2 cellular contexts compared by ENCODE assay signal in genomic region chr14:26939756-26940155, GRCh38.
TF ChIP-seq lines count a peak whose summit lies in the region.

No MANE protein-coding gene starts in this region.

TF ChIP-seq in GM23338, 12 proteins besides CTCF, POLR2A, EP300 and RAD21 (continued from another document):
- TF ChIP-seq, protein P1, sequence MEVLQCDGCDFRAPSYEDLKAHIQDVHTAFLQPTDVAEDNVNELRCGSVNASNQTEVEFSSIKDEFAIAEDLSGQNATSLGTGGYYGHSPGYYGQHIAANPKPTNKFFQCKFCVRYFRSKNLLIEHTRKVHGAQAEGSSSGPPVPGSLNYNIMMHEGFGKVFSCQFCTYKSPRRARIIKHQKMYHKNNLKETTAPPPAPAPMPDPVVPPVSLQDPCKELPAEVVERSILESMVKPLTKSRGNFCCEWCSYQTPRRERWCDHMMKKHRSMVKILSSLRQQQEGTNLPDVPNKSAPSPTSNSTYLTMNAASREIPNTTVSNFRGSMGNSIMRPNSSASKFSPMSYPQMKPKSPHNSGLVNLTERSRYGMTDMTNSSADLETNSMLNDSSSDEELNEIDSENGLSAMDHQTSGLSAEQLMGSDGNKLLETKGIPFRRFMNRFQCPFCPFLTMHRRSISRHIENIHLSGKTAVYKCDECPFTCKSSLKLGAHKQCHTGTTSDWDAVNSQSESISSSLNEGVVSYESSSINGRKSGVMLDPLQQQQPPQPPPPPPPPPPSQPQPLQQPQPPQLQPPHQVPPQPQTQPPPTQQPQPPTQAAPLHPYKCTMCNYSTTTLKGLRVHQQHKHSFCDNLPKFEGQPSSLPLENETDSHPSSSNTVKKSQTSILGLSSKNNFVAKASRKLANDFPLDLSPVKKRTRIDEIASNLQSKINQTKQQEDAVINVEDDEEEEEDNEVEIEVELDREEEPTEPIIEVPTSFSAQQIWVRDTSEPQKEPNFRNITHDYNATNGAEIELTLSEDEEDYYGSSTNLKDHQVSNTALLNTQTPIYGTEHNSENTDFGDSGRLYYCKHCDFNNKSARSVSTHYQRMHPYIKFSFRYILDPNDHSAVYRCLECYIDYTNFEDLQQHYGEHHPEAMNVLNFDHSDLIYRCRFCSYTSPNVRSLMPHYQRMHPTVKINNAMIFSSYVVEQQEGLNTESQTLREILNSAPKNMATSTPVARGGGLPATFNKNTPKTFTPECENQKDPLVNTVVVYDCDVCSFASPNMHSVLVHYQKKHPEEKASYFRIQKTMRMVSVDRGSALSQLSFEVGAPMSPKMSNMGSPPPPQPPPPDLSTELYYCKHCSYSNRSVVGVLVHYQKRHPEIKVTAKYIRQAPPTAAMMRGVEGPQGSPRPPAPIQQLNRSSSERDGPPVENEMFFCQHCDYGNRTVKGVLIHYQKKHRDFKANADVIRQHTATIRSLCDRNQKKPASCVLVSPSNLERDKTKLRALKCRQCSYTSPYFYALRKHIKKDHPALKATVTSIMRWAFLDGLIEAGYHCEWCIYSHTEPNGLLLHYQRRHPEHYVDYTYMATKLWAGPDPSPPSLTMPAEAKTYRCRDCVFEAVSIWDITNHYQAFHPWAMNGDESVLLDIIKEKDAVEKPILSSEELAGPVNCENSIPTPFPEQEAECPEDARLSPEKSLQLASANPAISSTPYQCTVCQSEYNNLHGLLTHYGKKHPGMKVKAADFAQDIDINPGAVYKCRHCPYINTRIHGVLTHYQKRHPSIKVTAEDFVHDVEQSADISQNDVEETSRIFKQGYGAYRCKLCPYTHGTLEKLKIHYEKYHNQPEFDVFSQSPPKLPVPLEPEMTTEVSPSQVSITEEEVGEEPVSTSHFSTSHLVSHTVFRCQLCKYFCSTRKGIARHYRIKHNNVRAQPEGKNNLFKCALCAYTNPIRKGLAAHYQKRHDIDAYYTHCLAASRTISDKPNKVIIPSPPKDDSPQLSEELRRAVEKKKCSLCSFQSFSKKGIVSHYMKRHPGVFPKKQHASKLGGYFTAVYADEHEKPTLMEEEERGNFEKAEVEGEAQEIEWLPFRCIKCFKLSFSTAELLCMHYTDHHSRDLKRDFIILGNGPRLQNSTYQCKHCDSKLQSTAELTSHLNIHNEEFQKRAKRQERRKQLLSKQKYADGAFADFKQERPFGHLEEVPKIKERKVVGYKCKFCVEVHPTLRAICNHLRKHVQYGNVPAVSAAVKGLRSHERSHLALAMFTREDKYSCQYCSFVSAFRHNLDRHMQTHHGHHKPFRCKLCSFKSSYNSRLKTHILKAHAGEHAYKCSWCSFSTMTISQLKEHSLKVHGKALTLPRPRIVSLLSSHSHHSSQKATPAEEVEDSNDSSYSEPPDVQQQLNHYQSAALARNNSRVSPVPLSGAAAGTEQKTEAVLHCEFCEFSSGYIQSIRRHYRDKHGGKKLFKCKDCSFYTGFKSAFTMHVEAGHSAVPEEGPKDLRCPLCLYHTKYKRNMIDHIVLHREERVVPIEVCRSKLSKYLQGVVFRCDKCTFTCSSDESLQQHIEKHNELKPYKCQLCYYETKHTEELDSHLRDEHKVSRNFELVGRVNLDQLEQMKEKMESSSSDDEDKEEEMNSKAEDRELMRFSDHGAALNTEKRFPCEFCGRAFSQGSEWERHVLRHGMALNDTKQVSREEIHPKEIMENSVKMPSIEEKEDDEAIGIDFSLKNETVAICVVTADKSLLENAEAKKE (CRISPR knock-in tag; IDR thresholded peaks at IDR 0.05), result no peak
- no peak for TF ChIP-seq STAT1 (IDR thresholded peaks at IDR 0.05; ENCODE audit: unreplicated experiment)
- TF ChIP-seq EZH2phosphoT487 (IDR thresholded peaks at IDR 0.05; ENCODE audit: unreplicated experiment), result no peak
- TF ChIP-seq CREB1 (CRISPR knock-in tag; IDR thresholded peaks at IDR 0.05; ENCODE audit: low read depth), result no peak
- TF ChIP-seq, protein P2, sequence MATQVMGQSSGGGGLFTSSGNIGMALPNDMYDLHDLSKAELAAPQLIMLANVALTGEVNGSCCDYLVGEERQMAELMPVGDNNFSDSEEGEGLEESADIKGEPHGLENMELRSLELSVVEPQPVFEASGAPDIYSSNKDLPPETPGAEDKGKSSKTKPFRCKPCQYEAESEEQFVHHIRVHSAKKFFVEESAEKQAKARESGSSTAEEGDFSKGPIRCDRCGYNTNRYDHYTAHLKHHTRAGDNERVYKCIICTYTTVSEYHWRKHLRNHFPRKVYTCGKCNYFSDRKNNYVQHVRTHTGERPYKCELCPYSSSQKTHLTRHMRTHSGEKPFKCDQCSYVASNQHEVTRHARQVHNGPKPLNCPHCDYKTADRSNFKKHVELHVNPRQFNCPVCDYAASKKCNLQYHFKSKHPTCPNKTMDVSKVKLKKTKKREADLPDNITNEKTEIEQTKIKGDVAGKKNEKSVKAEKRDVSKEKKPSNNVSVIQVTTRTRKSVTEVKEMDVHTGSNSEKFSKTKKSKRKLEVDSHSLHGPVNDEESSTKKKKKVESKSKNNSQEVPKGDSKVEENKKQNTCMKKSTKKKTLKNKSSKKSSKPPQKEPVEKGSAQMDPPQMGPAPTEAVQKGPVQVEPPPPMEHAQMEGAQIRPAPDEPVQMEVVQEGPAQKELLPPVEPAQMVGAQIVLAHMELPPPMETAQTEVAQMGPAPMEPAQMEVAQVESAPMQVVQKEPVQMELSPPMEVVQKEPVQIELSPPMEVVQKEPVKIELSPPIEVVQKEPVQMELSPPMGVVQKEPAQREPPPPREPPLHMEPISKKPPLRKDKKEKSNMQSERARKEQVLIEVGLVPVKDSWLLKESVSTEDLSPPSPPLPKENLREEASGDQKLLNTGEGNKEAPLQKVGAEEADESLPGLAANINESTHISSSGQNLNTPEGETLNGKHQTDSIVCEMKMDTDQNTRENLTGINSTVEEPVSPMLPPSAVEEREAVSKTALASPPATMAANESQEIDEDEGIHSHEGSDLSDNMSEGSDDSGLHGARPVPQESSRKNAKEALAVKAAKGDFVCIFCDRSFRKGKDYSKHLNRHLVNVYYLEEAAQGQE (IDR thresholded peaks at IDR 0.05; ENCODE audit: unreplicated experiment), result no peak
- TF ChIP-seq, protein P3, sequence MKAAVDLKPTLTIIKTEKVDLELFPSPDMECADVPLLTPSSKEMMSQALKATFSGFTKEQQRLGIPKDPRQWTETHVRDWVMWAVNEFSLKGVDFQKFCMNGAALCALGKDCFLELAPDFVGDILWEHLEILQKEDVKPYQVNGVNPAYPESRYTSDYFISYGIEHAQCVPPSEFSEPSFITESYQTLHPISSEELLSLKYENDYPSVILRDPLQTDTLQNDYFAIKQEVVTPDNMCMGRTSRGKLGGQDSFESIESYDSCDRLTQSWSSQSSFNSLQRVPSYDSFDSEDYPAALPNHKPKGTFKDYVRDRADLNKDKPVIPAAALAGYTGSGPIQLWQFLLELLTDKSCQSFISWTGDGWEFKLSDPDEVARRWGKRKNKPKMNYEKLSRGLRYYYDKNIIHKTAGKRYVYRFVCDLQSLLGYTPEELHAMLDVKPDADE (IDR thresholded peaks at IDR 0.05), result no peak
- no peak for TF ChIP-seq ZNF114 (CRISPR knock-in tag; IDR thresholded peaks at IDR 0.05)
- TF ChIP-seq NANOG (IDR thresholded peaks at IDR 0.05; ENCODE audit: borderline replicate concordance), result no peak

TF ChIP-seq in WTC11, 78 proteins besides CTCF, POLR2A, EP300 and RAD21 (continued from another document):
- TF ChIP-seq, protein P4, sequence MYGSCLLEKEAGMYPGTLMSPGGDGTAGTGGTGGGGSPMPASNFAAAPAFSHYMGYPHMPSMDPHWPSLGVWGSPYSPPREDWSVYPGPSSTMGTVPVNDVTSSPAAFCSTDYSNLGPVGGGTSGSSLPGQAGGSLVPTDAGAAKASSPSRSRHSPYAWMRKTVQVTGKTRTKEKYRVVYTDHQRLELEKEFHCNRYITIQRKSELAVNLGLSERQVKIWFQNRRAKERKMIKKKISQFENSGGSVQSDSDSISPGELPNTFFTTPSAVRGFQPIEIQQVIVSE (CRISPR knock-in tag; IDR thresholded peaks at IDR 0.05; ENCODE audit: borderline replicate concordance), result no peak
- TF ChIP-seq FOXK1 (CRISPR knock-in tag; IDR thresholded peaks at IDR 0.05) (no peak), FOXJ3 (CRISPR knock-in tag; IDR thresholded peaks at IDR 0.05; ENCODE audit: borderline replicate concordance) (no peak), ZNF232 (CRISPR knock-in tag; IDR thresholded peaks at IDR 0.05) (no peak), TEAD1 (CRISPR knock-in tag; IDR thresholded peaks at IDR 0.05) (no peak), NFATC4 (CRISPR knock-in tag; IDR thresholded peaks at IDR 0.05) (no peak), ESRRA (CRISPR knock-in tag; IDR thresholded peaks at IDR 0.05; ENCODE audit: borderline replicate concordance) (no peak), SP1 (CRISPR knock-in tag; conservative IDR thresholded peaks at IDR 0.05) (no peak), NR2C2 (CRISPR knock-in tag; IDR thresholded peaks at IDR 0.05) (no peak)
- TF ChIP-seq, protein P5, sequence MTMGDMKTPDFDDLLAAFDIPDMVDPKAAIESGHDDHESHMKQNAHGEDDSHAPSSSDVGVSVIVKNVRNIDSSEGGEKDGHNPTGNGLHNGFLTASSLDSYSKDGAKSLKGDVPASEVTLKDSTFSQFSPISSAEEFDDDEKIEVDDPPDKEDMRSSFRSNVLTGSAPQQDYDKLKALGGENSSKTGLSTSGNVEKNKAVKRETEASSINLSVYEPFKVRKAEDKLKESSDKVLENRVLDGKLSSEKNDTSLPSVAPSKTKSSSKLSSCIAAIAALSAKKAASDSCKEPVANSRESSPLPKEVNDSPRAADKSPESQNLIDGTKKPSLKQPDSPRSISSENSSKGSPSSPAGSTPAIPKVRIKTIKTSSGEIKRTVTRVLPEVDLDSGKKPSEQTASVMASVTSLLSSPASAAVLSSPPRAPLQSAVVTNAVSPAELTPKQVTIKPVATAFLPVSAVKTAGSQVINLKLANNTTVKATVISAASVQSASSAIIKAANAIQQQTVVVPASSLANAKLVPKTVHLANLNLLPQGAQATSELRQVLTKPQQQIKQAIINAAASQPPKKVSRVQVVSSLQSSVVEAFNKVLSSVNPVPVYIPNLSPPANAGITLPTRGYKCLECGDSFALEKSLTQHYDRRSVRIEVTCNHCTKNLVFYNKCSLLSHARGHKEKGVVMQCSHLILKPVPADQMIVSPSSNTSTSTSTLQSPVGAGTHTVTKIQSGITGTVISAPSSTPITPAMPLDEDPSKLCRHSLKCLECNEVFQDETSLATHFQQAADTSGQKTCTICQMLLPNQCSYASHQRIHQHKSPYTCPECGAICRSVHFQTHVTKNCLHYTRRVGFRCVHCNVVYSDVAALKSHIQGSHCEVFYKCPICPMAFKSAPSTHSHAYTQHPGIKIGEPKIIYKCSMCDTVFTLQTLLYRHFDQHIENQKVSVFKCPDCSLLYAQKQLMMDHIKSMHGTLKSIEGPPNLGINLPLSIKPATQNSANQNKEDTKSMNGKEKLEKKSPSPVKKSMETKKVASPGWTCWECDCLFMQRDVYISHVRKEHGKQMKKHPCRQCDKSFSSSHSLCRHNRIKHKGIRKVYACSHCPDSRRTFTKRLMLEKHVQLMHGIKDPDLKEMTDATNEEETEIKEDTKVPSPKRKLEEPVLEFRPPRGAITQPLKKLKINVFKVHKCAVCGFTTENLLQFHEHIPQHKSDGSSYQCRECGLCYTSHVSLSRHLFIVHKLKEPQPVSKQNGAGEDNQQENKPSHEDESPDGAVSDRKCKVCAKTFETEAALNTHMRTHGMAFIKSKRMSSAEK (CRISPR knock-in tag; IDR thresholded peaks at IDR 0.05; ENCODE audit: borderline replicate concordance), result no peak
